18 cellular contexts compared by ENCODE assay signal in the genomic region with DNA sequence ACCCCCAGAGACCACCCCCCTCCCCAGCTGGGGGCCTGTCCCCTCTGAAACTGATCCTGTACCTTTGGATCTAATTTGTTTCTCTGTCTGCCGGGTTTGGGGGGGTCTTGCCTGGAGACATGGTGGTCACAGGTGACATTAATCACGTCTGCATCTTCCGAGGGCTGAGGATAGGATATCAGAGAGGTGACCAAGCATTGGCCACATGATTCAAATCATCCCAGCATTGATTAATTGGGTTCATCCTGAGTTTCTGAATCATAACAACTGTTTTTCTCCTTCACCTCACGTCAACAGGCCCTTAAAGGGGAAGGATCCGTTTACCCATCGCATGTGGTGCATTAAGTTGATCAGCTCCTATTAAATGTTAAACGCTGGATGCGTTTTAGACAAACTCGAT.
DNase-seq lines count a peak whose midpoint lies in the region; ATAC-seq and TF ChIP-seq lines count a peak whose summit lies in the region.
"Had no signal": no experiment of that assay in that cellular context is flagged by ENCODE, and none has a peak within 500 bp of the region (broad histone marks: within the 10 kb centered on the region; RNA-seq: fewer than 3 reads in every experiment).

No MANE protein-coding gene starts in this region.

- no peak overlapping the region for H3K27ac Mint-ChIP-seq in activated naive CD4-positive, alpha-beta T cell treated with anti-CD3 and anti-CD28 coated beads, Interleukin-2, amount 50 U/mL, for 72 hours
- H3K27ac Mint-ChIP-seq in stimulated activated naive CD8-positive, alpha-beta T cell treated with anti-CD3 and anti-CD28 coated beads, Interleukin-15, amount 100 ng/mL, for 72 hours: no peak overlapping the region

- TF ChIP-seq CTCF in stomach (IDR thresholded peaks at IDR 0.05): no peak

- TF ChIP-seq POLR2A in stomach (IDR thresholded peaks at IDR 0.05): no peak

- H3K4me3 Mint-ChIP-seq in stimulated activated naive CD8-positive, alpha-beta T cell treated with anti-CD3 and anti-CD28 coated beads, Interleukin-15, amount 100 ng/mL, for 72 hours: no peak overlapping the region

- no peaks in the 10 kb centered on the region for H3K27me3 ChIP-seq in stomach
- H3K27me3 ChIP-seq: BE2C had no signal

- no peaks in the 10 kb centered on the region for H3K4me1 Mint-ChIP-seq in stimulated activated naive CD8-positive, alpha-beta T cell treated with anti-CD3 and anti-CD28 coated beads, Interleukin-15, amount 100 ng/mL, for 72 hours

- H3K27me3 Mint-ChIP-seq in stimulated activated naive CD8-positive, alpha-beta T cell treated with anti-CD3 and anti-CD28 coated beads, Interleukin-15, amount 100 ng/mL, for 72 hours: peaks cover 3% of the 10 kb centered on the region

- peaks cover 0 to 5% of the 10 kb centered on the region in 2 donors for H3K9me3 Mint-ChIP-seq in activated naive CD4-positive, alpha-beta T cell treated with anti-CD3 and anti-CD28 coated beads, Interleukin-2, amount 50 U/mL, for 72 hours
- H3K9me3 Mint-ChIP-seq in stimulated activated naive CD8-positive, alpha-beta T cell treated with anti-CD3 and anti-CD28 coated beads, Interleukin-15, amount 100 ng/mL, for 72 hours: no peaks in the 10 kb centered on the region

- H3K4me1 ChIP-seq in stomach: peaks cover 0 to 39% (median 3%) of the 10 kb centered on the region in 4 donors

- no peaks in the 10 kb centered on the region for H3K36me3 ChIP-seq in stomach
- H3K36me3 ChIP-seq: BE2C had no signal

- DNase-seq in AG08395 (ENCODE audit: low spot score) (peak; percentile 61), SK-N-DZ (ENCODE audit: low spot score) (peak; percentile 54), left kidney (ENCODE audit: low read depth, low spot score) (peak; percentile 87), stomach (no peak), HPDE6-E6E7 (ENCODE audit: extremely low spot score) (no peak), NCI-H2171 (lab: John Stamatoyannopoulos, UW) (no peak)
- DNase-seq in activated naive CD4-positive, alpha-beta T cell treated with anti-CD3 and anti-CD28 coated beads, Interleukin-2, amount 50 U/mL, for 72 hours (ENCODE audit: low spot score in 2 of 2): no peak
- no peak for DNase-seq in stimulated activated naive CD8-positive, alpha-beta T cell treated with anti-CD3 and anti-CD28 coated beads, Interleukin-15, amount 100 ng/mL, for 72 hours
- DNase-seq: BE2C, DMS 273 treated with DMSO at 0.1 percent for 48 hours, H7, NCI-H1105 treated with DMSO at 0.1 percent for 48 hours, NCI-H1930, NCI-H2171 treated with DMSO at 0.1 percent for 48 hours, NCI-H510A, NCI-H82, SHP77 had no signal

- H3K27ac ChIP-seq in stomach: peak overlapping the region in 4 of 5 donors; percentile 53 to 75 (median 58)

- intact Hi-C loops in stomach (cut with DNase I; ENCODE audit: low total_unique reads): no loop called here

- no peak for TF ChIP-seq EP300 in stomach (IDR thresholded peaks at IDR 0.05)

- no peak overlapping the region for H3K4me3 ChIP-seq in stomach

- ATAC-seq in activated naive CD4-positive, alpha-beta T cell treated with anti-CD3 and anti-CD28 coated beads, Interleukin-2, amount 50 U/mL, for 72 hours: no peak
- ATAC-seq in stimulated activated naive CD8-positive, alpha-beta T cell treated with anti-CD3 and anti-CD28 coated beads, Interleukin-15, amount 100 ng/mL, for 72 hours: no peak
- ATAC-seq: Panc1 had no signal

- no peaks in the 10 kb centered on the region for H3K9me3 ChIP-seq in stomach
- H3K9me3 ChIP-seq: BE2C had no signal

- 68 to 76% (median 69%) methylated on average over 9 of the region's 9 CpGs for WGBS in stomach, 5 donors

- H3K36me3 Mint-ChIP-seq in activated naive CD4-positive, alpha-beta T cell treated with anti-CD3 and anti-CD28 coated beads, Interleukin-2, amount 50 U/mL, for 72 hours: no peaks in the 10 kb centered on the region

Comparison
In these comparisons a context has a peak if more than half of its experiments do, and no peak if none do; other contexts are left out.
1. DNase-seq: peak in AG08395 (single experiment), SK-N-DZ (single experiment) and left kidney (single experiment); none in stomach (single experiment), HPDE6-E6E7 (single experiment), activated naive CD4-positive, alpha-beta T cell treated with anti-CD3 and anti-CD28 coated beads, Interleukin-2, amount 50 U/mL, for 72 hours (0 of 2), stimulated activated naive CD8-positive, alpha-beta T cell treated with anti-CD3 and anti-CD28 coated beads, Interleukin-15, amount 100 ng/mL, for 72 hours (0 of 2) and NCI-H2171 (single experiment).